9 cellular contexts compared by ENCODE assay signal in genomic region chr21:16587141-16587570, GRCh38.
DNase-seq lines count a peak whose midpoint lies in the region; ATAC-seq, FAIRE-seq and TF ChIP-seq lines count a peak whose summit lies in the region.
"Had no signal": no experiment of that assay in that cellular context is flagged by ENCODE, and none has a peak within 500 bp of the region (broad histone marks: within the 10 kb centered on the region; RNA-seq: fewer than 3 reads in every experiment).

No MANE protein-coding gene starts in this region.

- no peak for TF ChIP-seq CTCF in H1 (IDR thresholded peaks at IDR 0.05; ENCODE audit: control extremely low read depth in 1 of 3, insufficient read depth in 1 of 3, low read depth in 1 of 3, low read length in 3 of 3)

- no peak overlapping the region for H2BK5ac ChIP-seq in H1 (ENCODE audit: low read depth, low read length)

- peaks cover 0 to 3% (median 2%) of the 10 kb centered on the region in 4 experiments; a peak in 4 of 7 replicates for H3K4me1 ChIP-seq in H1 (replicated peaks in 1 of 4; ENCODE audit: control insufficient read depth in 3 of 4, insufficient read depth in 4 of 4, low read length in 3 of 4)
- H3K4me1 ChIP-seq in small intestine (ENCODE audit: control insufficient read depth in 2 of 2, insufficient read depth in 1 of 2, low read depth in 1 of 2, low read length in 1 of 2) = no peaks in the 10 kb centered on the region

- H3K4ac ChIP-seq in H1 (replicated peaks; ENCODE audit: insufficient read length, low read depth, low read length) = no peak overlapping the region

- H2AK5ac ChIP-seq in H1 (ENCODE audit: low read depth, low read length) = no peak overlapping the region

- TF ChIP-seq EP300 in H1 (IDR thresholded peaks at IDR 0.05; ENCODE audit: borderline replicate concordance in 1 of 2, low read depth in 2 of 2, low read length in 2 of 2) = no peak

- H2BK12ac ChIP-seq in H1 (ENCODE audit: low read depth, low read length) = no peak overlapping the region

- CTCF ChIA-PET in H1 (lab: Charles Lee; ENCODE audit: partially characterized antibody) = no interaction called here

- H3K36me3 ChIP-seq in H1 (ENCODE audit: control insufficient read depth in 2 of 4, insufficient read depth in 4 of 4, low read length in 3 of 4) (no peaks in the 10 kb centered on the region), small intestine (ENCODE audit: control insufficient read depth in 2 of 2, insufficient read depth in 2 of 2, low read length in 2 of 2) (no peaks in the 10 kb centered on the region)
- H3K36me3 ChIP-seq: SJSA1 had no signal

- H3K14ac ChIP-seq in H1 (ENCODE audit: insufficient read length) = no peak overlapping the region

- H3K56ac ChIP-seq in H1 (replicated peaks; ENCODE audit: insufficient read length, low read depth, low read length) = no peak overlapping the region

- H4K20me1 ChIP-seq in H1 (replicated peaks in 1 of 2; ENCODE audit: control insufficient read depth in 1 of 2, insufficient read depth in 2 of 2, low read length in 2 of 2) = no peaks in the 10 kb centered on the region

- H3K4me3 ChIP-seq in H1 (ENCODE audit: extremely low read depth in 1 of 4, insufficient read depth in 2 of 4, low read depth in 3 of 4, low read length in 4 of 4) = no peak overlapping the region
- H3K4me3 ChIP-seq in small intestine (ENCODE audit: low read depth in 1 of 2, low read length in 2 of 2) = no peak overlapping the region
- H3K4me3 ChIP-seq: SJSA1 had no signal

- no peaks in the 10 kb centered on the region for H3K79me1 ChIP-seq in H1 (ENCODE audit: low read depth, low read length)

- no peaks in the 10 kb centered on the region for H3K79me2 ChIP-seq in H1 (ENCODE audit: control insufficient read depth in 1 of 2, insufficient read depth in 2 of 2, low read length in 2 of 2)

- H3K27me3 ChIP-seq in H1 (replicated peaks in 1 of 4; ENCODE audit: control insufficient read depth in 3 of 4, extremely low read depth in 1 of 4, insufficient read depth in 3 of 4, low read length in 3 of 4) = no peaks in the 10 kb centered on the region
- no peaks in the 10 kb centered on the region for H3K27me3 ChIP-seq in small intestine (ENCODE audit: control insufficient read depth in 2 of 2, insufficient read depth in 2 of 2, low read length in 2 of 2)
- H3K27me3 ChIP-seq: SJSA1 had no signal

- POLR2A ChIA-PET in H1 (lab: Charles Lee; ENCODE audit: partially characterized antibody) = no interaction called here

- H3K23ac ChIP-seq in H1 (ENCODE audit: insufficient read length) = no peak overlapping the region

- peak overlapping the region; percentile 22 for H4K91ac ChIP-seq in H1 (replicated peaks; ENCODE audit: insufficient read length, low read length)

- TF ChIP-seq POLR2A in H1 (IDR thresholded peaks at IDR 0.05; ENCODE audit: control extremely low read depth in 1 of 2, low read depth in 2 of 2, low read length in 2 of 2) = no peak

- H3K4me2 ChIP-seq in H1 (ENCODE audit: insufficient read depth in 1 of 2, low read depth in 2 of 2, low read length in 2 of 2) = no peak overlapping the region; a peak in 1 of 4 replicates

- no peaks in the 10 kb centered on the region for H3K23me2 ChIP-seq in H1 (ENCODE audit: low read depth, low read length)

- no peaks in the 10 kb centered on the region for H3K9me3 ChIP-seq in H1 (ENCODE audit: insufficient read depth in 2 of 2, low read depth in 1 of 2, low read length in 1 of 2)
- peaks cover 1% of the 10 kb centered on the region for H3K9me3 ChIP-seq in small intestine (ENCODE audit: control insufficient read depth, low read depth)
- H3K9me3 ChIP-seq: SJSA1 had no signal

- no peak overlapping the region for H2BK15ac ChIP-seq in H1 (ENCODE audit: low read length)

- peak overlapping the region in 1 of 4 experiments; percentile 13; a peak in 1 of 7 replicates for H3K9ac ChIP-seq in H1 (replicated peaks in 1 of 4; ENCODE audit: extremely low read depth in 1 of 4, low read depth in 3 of 4, low read length in 3 of 4)

- TF ChIP-seq RAD21 in H1 (IDR thresholded peaks at IDR 0.05 in 1 of 2, conservative IDR thresholded peaks at IDR 0.05 in 1 of 2; ENCODE audit: low read depth in 2 of 2, low read length in 2 of 2) = no peak

- no peak overlapping the region for H2BK20ac ChIP-seq in H1 (ENCODE audit: low read length)

- no peak overlapping the region for H4K5ac ChIP-seq in H1 (ENCODE audit: insufficient read length, low read depth, low read length)

- peak; percentile 18 for DNase-seq in AG20443 (ENCODE audit: low spot score)
- peak; percentile 24 for DNase-seq in NCI-H2107 (lab: John Stamatoyannopoulos, UW)
- no peak for DNase-seq in H1 (ENCODE audit: low read depth in 1 of 2, low spot score in 2 of 2)
- peak; percentile 73 for DNase-seq in myocyte (ENCODE audit: low read depth)
- no peak for DNase-seq in activated gamma-delta T cell (lab: John Stamatoyannopoulos, UW)
- DNase-seq in T-helper 9 cell = no peak
- DNase-seq in small intestine = no peak

- 87% methylated on average over 5 of the region's 5 CpGs; no CpG with 5 or more reads in 1 of the 2 experiments for WGBS in H1 (ENCODE audit: extremely low coverage in 1 of 2, insufficient coverage in 1 of 2, insufficient read length in 1 of 2, insufficient replicate concordance in 2 of 2, low coverage in 1 of 2, low lambda C conversion rate in 2 of 2, missing lambda C conversion rate in 1 of 2), 2 experiments
- 31 to 43% (median 36%) methylated on average over 5 of the region's 5 CpGs for WGBS in small intestine, 3 donors

- no peak overlapping the region for H2BK120ac ChIP-seq in H1 (replicated peaks; ENCODE audit: low read depth, low read length)

- H3K27ac ChIP-seq in H1 (ENCODE audit: low read depth, low read length) (no peak overlapping the region), small intestine (ENCODE audit: low read depth in 1 of 2, low read length in 1 of 2) (no peak overlapping the region)
- H3K27ac ChIP-seq: SJSA1 had no signal

- H2AFZ ChIP-seq in H1 (ENCODE audit: low read length) = no peak overlapping the region

- no peak for ATAC-seq in HG02623 (IDR thresholded peaks at IDR 0.05; ENCODE audit: unreplicated experiment)

- no peak for FAIRE-seq in H1 (lab: Jason Lieb, UNC)
- FAIRE-seq in small intestine (lab: Jason Lieb, UNC) = no peak

- no peak overlapping the region for H3K18ac ChIP-seq in H1 (ENCODE audit: extremely low read depth, low read length)

- no peak overlapping the region for H4K8ac ChIP-seq in H1 (ENCODE audit: extremely low read depth, insufficient read depth, low read length)

TF ChIP-seq in H1, 55 proteins besides CTCF, POLR2A, EP300 and RAD21:
- TF ChIP-seq ZNF274 (IDR thresholded peaks at IDR 0.05; ENCODE audit: borderline replicate concordance, extremely low read depth, low read length) (no peak), SRF (IDR thresholded peaks at IDR 0.05; ENCODE audit: low read depth, low read length) (no peak), CEBPB (IDR thresholded peaks at IDR 0.05; ENCODE audit: low read depth, low read length) (peak; percentile 81)

Comparison
In these comparisons a context has a peak if more than half of its experiments do, and no peak if none do; other contexts are left out.
1. DNase-seq: peak in AG20443 (single experiment), NCI-H2107 (single experiment) and myocyte (single experiment); none in H1 (0 of 2), activated gamma-delta T cell (single experiment), T-helper 9 cell (single experiment) and small intestine (single experiment).